ENCODE assay signal across 29 cellular contexts in the genomic region with DNA sequence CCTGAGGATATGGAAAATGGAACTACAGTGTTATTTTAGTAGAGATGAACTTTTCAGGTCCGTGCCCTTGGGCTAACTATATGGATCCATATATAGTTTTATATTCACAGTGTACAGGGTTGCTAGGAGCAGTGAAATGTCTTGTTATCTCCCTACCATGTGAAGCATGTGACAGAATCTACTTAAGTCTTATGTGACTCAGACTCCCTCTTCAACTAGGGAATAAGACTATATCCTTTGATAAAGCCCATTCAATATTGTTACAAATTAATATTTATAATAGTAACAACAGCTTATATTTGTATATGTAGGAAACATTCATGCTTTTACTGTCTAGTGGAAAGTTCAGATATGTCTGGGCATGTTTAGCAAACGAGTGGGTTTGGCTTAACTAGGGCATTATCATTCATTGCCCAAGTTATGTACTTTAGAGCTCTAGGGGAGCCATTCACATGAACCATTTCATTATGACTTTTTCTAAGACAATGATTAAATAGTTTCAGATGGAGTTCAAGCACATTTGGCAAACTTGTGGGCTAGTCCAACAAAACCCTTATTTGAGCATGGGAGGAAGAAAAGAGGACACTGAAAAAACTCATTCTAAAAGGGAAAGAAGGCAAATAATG.
DNase-seq lines count a peak whose midpoint lies in the region; ATAC-seq and TF ChIP-seq lines count a peak whose summit lies in the region.
"Had no signal": no experiment of that assay in that cellular context is flagged by ENCODE, and none has a peak within 500 bp of the region (broad histone marks: within the 10 kb centered on the region; RNA-seq: fewer than 3 reads in every experiment).

No MANE protein-coding gene starts in this region.

- H4K20me1 ChIP-seq in GM23248 (ENCODE audit: insufficient read depth), result no peaks in the 10 kb centered on the region
- H4K20me1 ChIP-seq in osteoblast (ENCODE audit: insufficient read depth, low read length), result no peaks in the 10 kb centered on the region

- no peaks in the 10 kb centered on the region for H3K9me2 ChIP-seq in GM23248 (ENCODE audit: insufficient read depth)
- H3K9me2 ChIP-seq: SK-N-SH had no signal

- H3K27ac Mint-ChIP-seq in mesothelial cell of epicardium, result no peak overlapping the region
- no peak overlapping the region for H3K27ac Mint-ChIP-seq in stimulated activated naive B cell treated with anti-CD40 and anti-IgM and Interleukin-4, amounts not matched to agents 10 μg/mL and 1 μg/mL and 100 μg/mL, for 72 hours
- H3K27ac Mint-ChIP-seq: nephron progenitor cell had no signal

- DNase-seq in GM23248 (no peak), amniotic epithelial cell (ENCODE audit: low read depth) (peak; percentile 20), fibroblast of gingiva (ENCODE audit: low read depth) (peak; percentile 62), osteoblast (ENCODE audit: insufficient read length, low spot score, missing footprints) (no peak), OCI-M1 (lab: John Stamatoyannopoulos, UW) (no peak), SW480 (ENCODE audit: low spot score) (no peak), mesothelial cell of epicardium (ENCODE audit: low spot score in 2 of 2, unreplicated experiment in 2 of 2) (no peak)
- DNase-seq in stimulated activated naive B cell treated with anti-CD40 and anti-IgM and Interleukin-4, amounts not matched to agents 10 μg/mL and 1 μg/mL and 100 μg/mL, for 72 hours, result no peak
- DNase-seq: activated CD4-positive, alpha-beta T cell treated with anti-CD3 and anti-CD28 coated beads for 48 hours; activated naive CD4-positive, alpha-beta T cell; activated T-cell treated with anti-CD3 and anti-CD28 coated beads, Interleukin-2, amount 50 U/mL, for 4 hours; adrenal gland; central memory CD4-positive, alpha-beta T cell; dermis blood vessel endothelial cell; midbrain; MM.1S; NCI-H1694; NCI-H748 treated with DMSO at 0.1 percent for 48 hours; nephron progenitor cell; pancreas; SK-N-SH; stimulated activated CD4-positive, alpha-beta T cell treated with anti-CD3 and anti-CD28 coated beads, Interleukin-4, amount 100 ng/mL, for 4 hours; stimulated activated naive CD8-positive, alpha-beta T cell treated with anti-CD3 and anti-CD28 coated beads, Interleukin-15, Interleukin-2, amounts not matched to agents 100 U/mL and 50 U/mL, for 24 hours; T-helper 2 cell; tibial artery had no signal

- TF ChIP-seq CTCF in osteoblast (IDR thresholded peaks at IDR 0.05; ENCODE audit: extremely low read depth, low read depth, low read length), result no peak
- TF ChIP-seq CTCF in mesothelial cell of epicardium (IDR thresholded peaks at IDR 0.05; ENCODE audit: unreplicated experiment), result no peak

- H3K27me3 Mint-ChIP-seq in mesothelial cell of epicardium (ENCODE audit: low read depth), result no peaks in the 10 kb centered on the region
- no peaks in the 10 kb centered on the region for H3K27me3 Mint-ChIP-seq in stimulated activated naive B cell treated with anti-CD40 and anti-IgM and Interleukin-4, amounts not matched to agents 10 μg/mL and 1 μg/mL and 100 μg/mL, for 72 hours

- H2AFZ ChIP-seq in GM23248 (0 out of 2 replicates have a peak overlapping the region, but pooled peaks have one; percentile 17), osteoblast (ENCODE audit: low read length) (peak overlapping the region; percentile 69)

- no peaks in the 10 kb centered on the region for H3K36me3 Mint-ChIP-seq in mesothelial cell of epicardium
- no peaks in the 10 kb centered on the region for H3K36me3 Mint-ChIP-seq in stimulated activated naive B cell treated with anti-CD40 and anti-IgM and Interleukin-4, amounts not matched to agents 10 μg/mL and 1 μg/mL and 100 μg/mL, for 72 hours

- ATAC-seq in stimulated activated naive B cell treated with anti-CD40 and anti-IgM and Interleukin-4, amounts not matched to agents 10 μg/mL and 1 μg/mL and 100 μg/mL, for 72 hours (replicated peaks), result no peak
- ATAC-seq: activated T-cell treated with anti-CD3 and anti-CD28 coated beads, Interleukin-2, amount 50 U/mL, for 4 hours; left lobe of liver; pancreas; stimulated activated naive CD8-positive, alpha-beta T cell treated with anti-CD3 and anti-CD28 coated beads, Interleukin-15, Interleukin-2, amounts not matched to agents 100 U/mL and 50 U/mL, for 24 hours had no signal

- H3K4me3 ChIP-seq in GM23248 (no peak overlapping the region), osteoblast (ENCODE audit: insufficient read depth, low read length) (no peak overlapping the region)
- H3K4me3 ChIP-seq: adrenal gland, pancreas, right atrium auricular region, tibial artery had no signal

- H3K27me3 ChIP-seq in GM23248 (replicated peaks; ENCODE audit: insufficient read depth) (no peaks in the 10 kb centered on the region), osteoblast (ENCODE audit: insufficient read depth, low read length) (no peaks in the 10 kb centered on the region)
- H3K27me3 ChIP-seq: adrenal gland, pancreas, right atrium auricular region, tibial artery had no signal

- H3K9me3 ChIP-seq in GM23248 (ENCODE audit: low read depth) (no peaks in the 10 kb centered on the region), osteoblast (ENCODE audit: low read depth, low read length) (no peaks in the 10 kb centered on the region)
- H3K9me3 ChIP-seq: adrenal gland, pancreas, SK-N-SH, tibial artery had no signal

- H3K27ac ChIP-seq in GM23248 (no peak overlapping the region), osteoblast (ENCODE audit: low read depth, low read length) (no peak overlapping the region)
- H3K27ac ChIP-seq: adrenal gland, C4-2B, pancreas, right atrium auricular region, RWPE1, tibial artery had no signal

- no peak overlapping the region for H3K9ac ChIP-seq in GM23248
- H3K9ac ChIP-seq: SK-N-SH had no signal

- H3K4me1 Mint-ChIP-seq in mesothelial cell of epicardium, result no peaks in the 10 kb centered on the region
- H3K4me1 Mint-ChIP-seq in stimulated activated naive B cell treated with anti-CD40 and anti-IgM and Interleukin-4, amounts not matched to agents 10 μg/mL and 1 μg/mL and 100 μg/mL, for 72 hours, result no peaks in the 10 kb centered on the region
- H3K4me1 Mint-ChIP-seq: nephron progenitor cell had no signal

- H3K36me3 ChIP-seq in GM23248 (ENCODE audit: low read depth), result no peaks in the 10 kb centered on the region
- H3K36me3 ChIP-seq in osteoblast (ENCODE audit: insufficient read depth, low read length), result no peaks in the 10 kb centered on the region
- H3K36me3 ChIP-seq: adrenal gland, pancreas, right atrium auricular region, tibial artery had no signal

- WGBS in GM23248 (ENCODE audit: low coverage in 1 of 2, low lambda C conversion rate in 2 of 2, missing lambda C conversion rate in 2 of 2), 2 experiments, result 39 to 44% methylated on average over 2 of the region's 2 CpGs

- in situ Hi-C loops in GM23248 (cut with MboI), result no loop called here

- peaks cover 4% of the 10 kb centered on the region; the same call in 1 of the 2 replicates for H3F3A ChIP-seq in GM23248 (ENCODE audit: insufficient read depth)

- H3K79me2 ChIP-seq in GM23248 (ENCODE audit: insufficient read depth) (no peaks in the 10 kb centered on the region), osteoblast (ENCODE audit: insufficient read depth, low read length) (no peaks in the 10 kb centered on the region)

- H3K4me1 ChIP-seq in GM23248 (ENCODE audit: insufficient read depth), result peaks cover 5% of the 10 kb centered on the region
- no peaks in the 10 kb centered on the region for H3K4me1 ChIP-seq in osteoblast (ENCODE audit: insufficient read depth, low read length)
- H3K4me1 ChIP-seq: adrenal gland, right atrium auricular region, tibial artery had no signal

- H3K9me3 Mint-ChIP-seq in mesothelial cell of epicardium, result peaks cover 24% of the 10 kb centered on the region
- H3K9me3 Mint-ChIP-seq in stimulated activated naive B cell treated with anti-CD40 and anti-IgM and Interleukin-4, amounts not matched to agents 10 μg/mL and 1 μg/mL and 100 μg/mL, for 72 hours, result peaks cover 0 to 11% of the 10 kb centered on the region in 2 donors

- no peak overlapping the region for H3K4me2 ChIP-seq in GM23248 (ENCODE audit: unreplicated experiment)
- H3K4me2 ChIP-seq in osteoblast (ENCODE audit: insufficient read depth, low read length), result peak overlapping the region; percentile 12
- H3K4me2 ChIP-seq: SK-N-SH had no signal

- no peak overlapping the region for H3K4me3 Mint-ChIP-seq in mesothelial cell of epicardium
- H3K4me3 Mint-ChIP-seq in stimulated activated naive B cell treated with anti-CD40 and anti-IgM and Interleukin-4, amounts not matched to agents 10 μg/mL and 1 μg/mL and 100 μg/mL, for 72 hours, result no peak overlapping the region
- H3K4me3 Mint-ChIP-seq: activated T-cell treated with anti-CD3 and anti-CD28 coated beads, Interleukin-2, amount 50 U/mL, for 4 hours; nephron progenitor cell had no signal

Comparison
In these comparisons a context has a peak if more than half of its experiments do, and no peak if none do; other contexts are left out.
1. DNase-seq: peak in amniotic epithelial cell (single experiment) and fibroblast of gingiva (single experiment); none in GM23248 (single experiment), osteoblast (single experiment), OCI-M1 (single experiment), SW480 (single experiment), mesothelial cell of epicardium (0 of 2) and stimulated activated naive B cell treated with anti-CD40 and anti-IgM and Interleukin-4, amounts not matched to agents 10 μg/mL and 1 μg/mL and 100 μg/mL, for 72 hours (single experiment).